ENCODE assay signal across 1 cellular context in genomic region chr4:19675172-19675811, GRCh38.
TF ChIP-seq lines count a peak whose summit lies in the region.

No MANE protein-coding gene starts in this region.

TF ChIP-seq in SK-N-SH treated with all-trans-retinoic acid at 6 μM for 48 hours, 23 proteins besides CTCF, POLR2A, EP300 and RAD21 (continued from another document):
- no peak for TF ChIP-seq CREB5 (CRISPR knock-in tag; IDR thresholded peaks at IDR 0.05; ENCODE audit: low read depth)
- no peak for TF ChIP-seq ISL1 (CRISPR knock-in tag; IDR thresholded peaks at IDR 0.05)
- no peak for TF ChIP-seq ESRRG (CRISPR knock-in tag; IDR thresholded peaks at IDR 0.05)
- TF ChIP-seq ZFP3 (CRISPR knock-in tag; IDR thresholded peaks at IDR 0.05): no peak
- no peak for TF ChIP-seq PATZ1 (CRISPR knock-in tag; IDR thresholded peaks at IDR 0.05; ENCODE audit: borderline replicate concordance)
